In genomic region chr9:113581865-113582697, GRCh38 we compare ENCODE assay signal across 8 cellular contexts.
A peak's percentile ranks its signal among the peaks of the same experiment; 100 is the strongest.
DNase-seq lines count a peak whose midpoint lies in the region; ATAC-seq lines count a peak whose summit lies in the region.

No MANE protein-coding gene starts in this region.

- peaks cover 0 to 46% (median 7%) of the 10 kb centered on the region in 3 donors for H3K36me3 Mint-ChIP-seq in CD8-positive, alpha-beta memory T cell
- peaks cover 24% of the 10 kb centered on the region for H3K36me3 Mint-ChIP-seq in activated CD8-positive, alpha-beta memory T cell treated with anti-CD3 and anti-CD28 coated beads, Interleukin-2, amount 10 ng/mL, durations not matched to agents 7 days and 5 days

- CTCF ChIA-PET in CD8-positive, alpha-beta memory T cell (lab: Charles Lee), result interaction anchor here (0.7 to 3.1 kb wide), 29 partner anchors 9 to 360 kb away, joined by 3 to 50 read pairs (median 5); partner anchors contain the start of genes ALAD, C9orf43, CDC26 and POLE3
- CTCF ChIA-PET in activated CD8-positive, alpha-beta memory T cell treated with anti-CD3 and anti-CD28 coated beads, Interleukin-2, amount 10 ng/mL, durations not matched to agents 7 days and 5 days (lab: Charles Lee), result interaction anchor here (0.8 to 16.7 kb wide), 24 partner anchors 8 to 310 kb away, joined by 3 to 230 read pairs (median 6); partner anchors contain the start of genes ALAD, C9orf43, CDC26 and POLE3

- peaks cover 84 to 92% (median 88%) of the 10 kb centered on the region in 3 donors for H3K4me1 Mint-ChIP-seq in CD8-positive, alpha-beta memory T cell
- H3K4me1 Mint-ChIP-seq in activated CD8-positive, alpha-beta memory T cell treated with anti-CD3 and anti-CD28 coated beads, Interleukin-2, amount 10 ng/mL, durations not matched to agents 7 days and 5 days, result peaks cover 71% of the 10 kb centered on the region

- H3K27ac Mint-ChIP-seq in CD8-positive, alpha-beta memory T cell, result peak overlapping the region; percentile 91 to 99 (median 95)
- H3K27ac Mint-ChIP-seq in activated CD8-positive, alpha-beta memory T cell treated with anti-CD3 and anti-CD28 coated beads, Interleukin-2, amount 10 ng/mL, durations not matched to agents 7 days and 5 days, result peak overlapping the region; percentile 95

- DNase-seq in CD8-positive, alpha-beta memory T cell, result peak; percentile 65 to 92 (median 75)
- peak; percentile 93 for DNase-seq in activated CD8-positive, alpha-beta memory T cell treated with anti-CD3 and anti-CD28 coated beads, Interleukin-2, amount 10 ng/mL, durations not matched to agents 7 days and 5 days
- peak in 53 of 56 donors; percentile 17 to 87 (median 65) for DNase-seq in nucleus accumbens (lab: John Stamatoyannopoulos, UW)
- DNase-seq in NCI-H774 (lab: John Stamatoyannopoulos, UW), result no peak

- no peaks in the 10 kb centered on the region for H3K9me3 ChIP-seq in CD8-positive, alpha-beta memory T cell (ENCODE audit: low read length)
- no peaks in the 10 kb centered on the region for H3K9me3 ChIP-seq in KOPT-K1 (ENCODE audit: insufficient read depth, low read length, poor library complexity, severe bottlenecking)

- H3K4me1 ChIP-seq in CD8-positive, alpha-beta memory T cell (ENCODE audit: insufficient read depth, low read length), result peaks cover 59% of the 10 kb centered on the region

- peak overlapping the region; percentile 28 for H3K27ac ChIP-seq in CD8-positive, alpha-beta memory T cell (ENCODE audit: low read depth, low read length)
- H3K27ac ChIP-seq in KOPT-K1 (ENCODE audit: low read depth, low read length, poor library complexity, severe bottlenecking) (peak overlapping the region; percentile 97), temporal lobe (ENCODE audit: low read depth, low read length) (peak overlapping the region; percentile 85)

- peaks cover 9% of the 10 kb centered on the region for H3K36me3 ChIP-seq in CD8-positive, alpha-beta memory T cell (ENCODE audit: insufficient read depth, low read length)
- peaks cover 49% of the 10 kb centered on the region for H3K36me3 ChIP-seq in KOPT-K1 (ENCODE audit: insufficient read depth, low read length)

- H3K4me3 ChIP-seq in CD8-positive, alpha-beta memory T cell (ENCODE audit: low read length), result peak overlapping the region; percentile 60

- peak overlapping the region; percentile 72 to 94 (median 84) for H3K4me3 Mint-ChIP-seq in CD8-positive, alpha-beta memory T cell
- peak overlapping the region; percentile 58 for H3K4me3 Mint-ChIP-seq in activated CD8-positive, alpha-beta memory T cell treated with anti-CD3 and anti-CD28 coated beads, Interleukin-2, amount 10 ng/mL, durations not matched to agents 7 days and 5 days

- peak; percentile 77 for ATAC-seq in GM21390 (IDR thresholded peaks at IDR 0.05; ENCODE audit: unreplicated experiment)
- peak; percentile 61 for ATAC-seq in activated CD8-positive, alpha-beta memory T cell treated with anti-CD3 and anti-CD28 coated beads, Interleukin-2, amount 10 ng/mL, durations not matched to agents 7 days and 5 days
- peak; percentile 50 for ATAC-seq in esophagus mucosa

- H3K27me3 ChIP-seq in CD8-positive, alpha-beta memory T cell (ENCODE audit: insufficient read depth, low read length, poor library complexity, severe bottlenecking), result no peaks in the 10 kb centered on the region

- H3K27me3 Mint-ChIP-seq in CD8-positive, alpha-beta memory T cell, result no peaks in the 10 kb centered on the region
- no peaks in the 10 kb centered on the region for H3K27me3 Mint-ChIP-seq in activated CD8-positive, alpha-beta memory T cell treated with anti-CD3 and anti-CD28 coated beads, Interleukin-2, amount 10 ng/mL, durations not matched to agents 7 days and 5 days

- H3K9me3 Mint-ChIP-seq in CD8-positive, alpha-beta memory T cell, result no peaks in the 10 kb centered on the region
- no peaks in the 10 kb centered on the region for H3K9me3 Mint-ChIP-seq in activated CD8-positive, alpha-beta memory T cell treated with anti-CD3 and anti-CD28 coated beads, Interleukin-2, amount 10 ng/mL, durations not matched to agents 7 days and 5 days (ENCODE audit: low read depth)

- POLR2A ChIA-PET in CD8-positive, alpha-beta memory T cell (lab: Charles Lee), result interaction anchor here (0.5 to 4.1 kb wide), 8 partner anchors 50 to 179 kb away, joined by 3 to 22 read pairs (median 3); no protein-coding TSS in a partner anchor

Comparison
In these comparisons a context has a peak if more than half of its experiments do, and no peak if none do; other contexts are left out.
1. H3K27ac ChIP-seq: peak in every context shown above with its lines; median percentile 97 in KOPT-K1; 85 in temporal lobe; 28 in CD8-positive, alpha-beta memory T cell.